In genomic region chr2:62795341-62795740, GRCh38 we compare ENCODE assay signal across 14 cellular contexts.
A peak's percentile ranks its signal among the peaks of the same experiment; 100 is the strongest.
DNase-seq lines count a peak whose midpoint lies in the region; ATAC-seq, FAIRE-seq and TF ChIP-seq lines count a peak whose summit lies in the region.
"Had no signal": no experiment of that assay in that cellular context is flagged by ENCODE, and none has a peak within 500 bp of the region (broad histone marks: within the 10 kb centered on the region; RNA-seq: fewer than 3 reads in every experiment).

No MANE protein-coding gene starts in this region.

- no peak overlapping the region for H3K9ac ChIP-seq in HCT116 (ENCODE audit: low read length)
- H3K9ac ChIP-seq in HepG2 (ENCODE audit: insufficient read depth, low read depth, low read length): no peak overlapping the region

- H4K20me1 ChIP-seq in HCT116 (ENCODE audit: insufficient read depth) (peaks cover 4% of the 10 kb centered on the region; the same call in 1 of the 2 replicates), HepG2 (ENCODE audit: insufficient read depth, low read length) (peaks cover 32% of the 10 kb centered on the region; the same call in 1 of the 2 replicates)

- TF ChIP-seq RAD21 in HCT116 (IDR thresholded peaks at IDR 0.05; ENCODE audit: low read depth): no peak
- no peak for TF ChIP-seq RAD21 in HepG2 (CRISPR knock-in tag; IDR thresholded peaks at IDR 0.05)

- RAD21 ChIA-PET in HCT116 (lab: Charles Lee; ENCODE audit: low non-redundant PET in 1 of 2, low total read pairs in 2 of 2, uncharacterized antibody in 2 of 2, unreplicated experiment in 2 of 2): no interaction called here

- FAIRE-seq in G401.6 (lab: Jason Lieb, UNC) (peak; percentile 3), HepG2 (lab: Jason Lieb, UNC) (no peak)
- FAIRE-seq: HTR-8/SVneo had no signal

- POLR2A ChIA-PET in HCT116 (lab: Charles Lee): no interaction called here
- POLR2A ChIA-PET in HepG2 (lab: Yijun Ruan, JAX): interaction anchor here (1.0 kb wide), 1 partner anchor 338 kb away, joined by 3 read pairs; no protein-coding TSS in a partner anchor

- H2AFZ ChIP-seq in HCT116 (ENCODE audit: low read depth, low read length, poor library complexity, severe bottlenecking) (no peak overlapping the region), HepG2 (ENCODE audit: low read length) (no peak overlapping the region)

- H3K79me2 ChIP-seq in HCT116 (ENCODE audit: insufficient read depth, low read length) (peaks cover 94% of the 10 kb centered on the region), HepG2 (ENCODE audit: insufficient read depth, low read length) (peaks cover 83% of the 10 kb centered on the region)

- TF ChIP-seq EP300 in HepG2 (IDR thresholded peaks at IDR 0.05; ENCODE audit: low read depth in 2 of 2, low read length in 2 of 2) (no peak), HepG2 (CRISPR knock-in tag; IDR thresholded peaks at IDR 0.05; ENCODE audit: borderline replicate concordance) (no peak)

- no peak for TF ChIP-seq POLR2A in HCT116 (IDR thresholded peaks at IDR 0.05; ENCODE audit: borderline replicate concordance, extremely low read depth, insufficient read depth, insufficient read length)
- no peak for TF ChIP-seq POLR2A in HepG2 (IDR thresholded peaks at IDR 0.05; ENCODE audit: insufficient read depth in 1 of 2, low read depth in 2 of 2, low read length in 2 of 2)

- BruUV-seq in HCT116 (replicated peaks; lab: Mats Ljungman, UMichigan): no TSS peak
- no TSS peak for BruUV-seq in HepG2 (replicated peaks; lab: Mats Ljungman, UMichigan)

- TF ChIP-seq CTCF in 22Rv1 (IDR thresholded peaks at IDR 0.05) (no peak), HCT116 (IDR thresholded peaks at IDR 0.05 in 2 of 3, conservative IDR thresholded peaks at IDR 0.05 in 1 of 3; ENCODE audit: borderline replicate concordance in 1 of 3, insufficient read depth in 1 of 3, low read depth in 2 of 3, low read length in 2 of 3) (no peak), HepG2 (CRISPR knock-in tag; IDR thresholded peaks at IDR 0.05) (no peak)

- no peak for DNase-seq in HCT116 (ENCODE audit: low read depth, low spot score)
- DNase-seq in HepG2 (ENCODE audit: low spot score): no peak
- no peak for DNase-seq in AG08395 (ENCODE audit: low spot score)
- DNase-seq in midbrain (lab: John Stamatoyannopoulos, UW): no peak
- no peak for DNase-seq in HuH-7.5 (ENCODE audit: low spot score)
- DNase-seq: AML-193; CD4-positive, alpha-beta memory T cell; GF-D8; H7; KG1 had no signal

- peak overlapping the region; percentile 45 for H3K27ac ChIP-seq in 22Rv1
- peak overlapping the region; percentile 32; the same call in 1 of the 2 replicates for H3K27ac ChIP-seq in HCT116 (ENCODE audit: low read depth, low read length)
- H3K27ac ChIP-seq in HepG2 (ENCODE audit: extremely low read length, insufficient read depth, low read length): no peak overlapping the region

- in situ Hi-C loops in HepG2 (cut with HindIII; ENCODE audit: extremely low pct_ligation_motif_present, low pct_unique_long_range_greater_than_20kb): no loop called here

- no peaks in the 10 kb centered on the region for H3K9me2 ChIP-seq in HCT116 (ENCODE audit: insufficient read depth)

- H3K36me3 ChIP-seq in HCT116 (ENCODE audit: control insufficient read depth in 1 of 2, insufficient read depth in 2 of 2, low read length in 2 of 2) (no peaks in the 10 kb centered on the region), HepG2 (replicated peaks in 1 of 2; ENCODE audit: control insufficient read depth in 1 of 2, insufficient read depth in 2 of 2, low read length in 2 of 2) (peaks cover 5 to 14% of the 10 kb centered on the region in 2 experiments)

- intact Hi-C loops in HCT116 (cut with micrococcal nuclease) (no loop called here), HepG2 (cut with micrococcal nuclease; ENCODE audit: unreplicated experiment) (no loop called here)

- no peaks in the 10 kb centered on the region for H3K27me3 ChIP-seq in HCT116 (ENCODE audit: insufficient read depth, low read length)
- no peaks in the 10 kb centered on the region for H3K27me3 ChIP-seq in HepG2 (ENCODE audit: control insufficient read depth in 1 of 2, insufficient read depth in 2 of 2, low read length in 2 of 2)

- H3K4me2 ChIP-seq in HCT116 (ENCODE audit: low read length) (no peak overlapping the region), HepG2 (ENCODE audit: low read depth, low read length) (no peak overlapping the region)

- H3K4me1 ChIP-seq in HCT116 (ENCODE audit: control insufficient read depth in 1 of 2, insufficient read depth in 2 of 2, low read length in 2 of 2) (peaks cover 21 to 51% of the 10 kb centered on the region in 2 experiments), HepG2 (ENCODE audit: insufficient read depth, low read length) (peaks cover 37% of the 10 kb centered on the region)

- no peak for ATAC-seq in HCT116
- no peak for ATAC-seq in HepG2
- ATAC-seq in GM18858 (IDR thresholded peaks at IDR 0.05; ENCODE audit: unreplicated experiment): no peak

- CTCF ChIA-PET in HCT116 (lab: Charles Lee): no interaction called here
- CTCF ChIA-PET in HepG2 (lab: Yijun Ruan, JAX; ENCODE audit: low intra/inter-chr PET ratio, low total read pairs): no interaction called here

- no peak overlapping the region for H3K4me3 ChIP-seq in HCT116 (replicated peaks in 1 of 2; ENCODE audit: low read depth in 1 of 2, low read length in 2 of 2)
- H3K4me3 ChIP-seq in HepG2 (replicated peaks in 1 of 3; ENCODE audit: insufficient read depth in 1 of 3, low read depth in 2 of 3, low read length in 3 of 3): no peak overlapping the region

- H3K9me3 ChIP-seq in HCT116 (ENCODE audit: control insufficient read depth in 1 of 2, insufficient read depth in 1 of 2, low read depth in 1 of 2, low read length in 2 of 2) (no peaks in the 10 kb centered on the region), HepG2 (ENCODE audit: low read length) (no peaks in the 10 kb centered on the region)

TF ChIP-seq in HCT116, 20 proteins besides CTCF, POLR2A, EP300 and RAD21:
- TF ChIP-seq SIN3A (IDR thresholded peaks at IDR 0.05; ENCODE audit: low read depth): no peak
- no peak for TF ChIP-seq ZFX (IDR thresholded peaks at IDR 0.05)
- TF ChIP-seq ZBTB33 (IDR thresholded peaks at IDR 0.05; ENCODE audit: extremely low read depth, insufficient replicate concordance, low read length): no peak
- TF ChIP-seq FOSL1 (IDR thresholded peaks at IDR 0.05; ENCODE audit: low read depth): no peak
- TF ChIP-seq ATF3 (IDR thresholded peaks at IDR 0.05): no peak
TF ChIP-seq in HCT116: peak in this region for 0.

TF ChIP-seq in HepG2, 621 proteins besides CTCF, POLR2A, EP300 and RAD21:
- peak; percentile 52 for TF ChIP-seq RBM22 (optimal IDR thresholded peaks at IDR 0.05; ENCODE audit: low read length)
- TF ChIP-seq KLF6 (CRISPR knock-in tag; IDR thresholded peaks at IDR 0.05): no peak
